ENCODE assay signal across 8 cellular contexts in genomic region chr1:153277852-153278251, GRCh38. TPM values are rescaled to one million over a fixed set of nuclear protein-coding genes. Genes with fewer than 3 reads are reported as not detected.
DNase-seq lines count a peak whose midpoint lies in the region; ATAC-seq and TF ChIP-seq lines count a peak whose summit lies in the region.

No MANE protein-coding gene starts in this region.

- H3K4me1 Mint-ChIP-seq in stimulated activated memory B cell treated with anti-CD40 and anti-IgM and Interleukin-4, amounts not matched to agents 10 μg/mL and 1 μg/mL and 100 μg/mL, for 72 hours, result no peaks in the 10 kb centered on the region

- CTCF ChIA-PET in AG04450 (lab: Charles Lee), result no interaction called here

- TF ChIP-seq CTCF in AG04450 (IDR thresholded peaks at IDR 0.05; ENCODE audit: low read depth, low read length), result peak; percentile 30
- TF ChIP-seq CTCF in fibroblast of villous mesenchyme (IDR thresholded peaks at IDR 0.05; ENCODE audit: insufficient read depth, low read depth, low read length), result peak; percentile 43

- no peaks in the 10 kb centered on the region for H3K9me3 ChIP-seq in AG04450 (ENCODE audit: control insufficient read depth, insufficient read depth, low read length)

- POLR2A ChIA-PET in AG04450 (lab: Yijun Ruan, JAX), result no interaction called here

- no peak overlapping the region for H3K4me3 ChIP-seq in AG04450 (ENCODE audit: low read depth, low read length)
- no peak overlapping the region for H3K4me3 ChIP-seq in fibroblast of villous mesenchyme (ENCODE audit: low read depth, low read length)

- no peaks in the 10 kb centered on the region for H3K9me3 Mint-ChIP-seq in stimulated activated memory B cell treated with anti-CD40 and anti-IgM and Interleukin-4, amounts not matched to agents 10 μg/mL and 1 μg/mL and 100 μg/mL, for 72 hours

- no peak overlapping the region for H3K27ac ChIP-seq in AG04450 (ENCODE audit: low read depth, low read length)

- H3K27me3 Mint-ChIP-seq in stimulated activated memory B cell treated with anti-CD40 and anti-IgM and Interleukin-4, amounts not matched to agents 10 μg/mL and 1 μg/mL and 100 μg/mL, for 72 hours, result peaks cover 22% of the 10 kb centered on the region

- DNase-seq in AG04450 (ENCODE audit: low read depth, low spot score) (no peak), fibroblast of villous mesenchyme (ENCODE audit: low read depth) (no peak), hippocampal formation (lab: John Stamatoyannopoulos, UW) (no peak), cerebellum (ENCODE audit: low spot score) (no peak)
- peak; percentile 70 for DNase-seq in activated CD4-positive, alpha-beta T cell treated with anti-CD3 and anti-CD28 coated beads for 48 hours

- no peaks in the 10 kb centered on the region for H3K36me3 Mint-ChIP-seq in stimulated activated memory B cell treated with anti-CD40 and anti-IgM and Interleukin-4, amounts not matched to agents 10 μg/mL and 1 μg/mL and 100 μg/mL, for 72 hours

- H3K27ac Mint-ChIP-seq in stimulated activated memory B cell treated with anti-CD40 and anti-IgM and Interleukin-4, amounts not matched to agents 10 μg/mL and 1 μg/mL and 100 μg/mL, for 72 hours, result no peak overlapping the region

- H3K27me3 ChIP-seq in AG04450 (ENCODE audit: control insufficient read depth, insufficient read depth, low read length), result no peaks in the 10 kb centered on the region

- peak; percentile 91 for ATAC-seq in GM18867 (IDR thresholded peaks at IDR 0.05; ENCODE audit: unreplicated experiment)
- peak; percentile 71 for ATAC-seq in HG03457 (IDR thresholded peaks at IDR 0.05; ENCODE audit: unreplicated experiment)
- ATAC-seq in stimulated activated memory B cell treated with anti-CD40 and anti-IgM and Interleukin-4, amounts not matched to agents 10 μg/mL and 1 μg/mL and 100 μg/mL, for 72 hours, result peak; percentile 84

- H3K4me3 Mint-ChIP-seq in stimulated activated memory B cell treated with anti-CD40 and anti-IgM and Interleukin-4, amounts not matched to agents 10 μg/mL and 1 μg/mL and 100 μg/mL, for 72 hours, result no peak overlapping the region

RNA-seq across cellular contexts. Expression of gene LORICRIN, which starts 18.4 kb away (rescaled TPM):
- polyA plus RNA-seq in AG04450 (2011; rRNA removed), result not detected in 2 replicates
- not detected in 2 replicates for polyA minus RNA-seq in AG04450 (2011; rRNA and poly(A)+ RNA removed)
- total RNA-seq in fibroblast of villous mesenchyme (not detected in 2 replicates), cerebellum (not detected)

RNA-seq across cellular contexts. Expression of gene PGLYRP3, which starts 34.9 kb away (rescaled TPM):
- polyA plus RNA-seq in AG04450 (2011; rRNA removed), result not detected in 2 replicates
- not detected in 2 replicates for polyA minus RNA-seq in AG04450 (2011; rRNA and poly(A)+ RNA removed)
- total RNA-seq in fibroblast of villous mesenchyme (not detected in 2 replicates), cerebellum (not detected)
